14 cellular contexts compared by ENCODE assay signal in genomic region chr4:184293552-184293951, GRCh38.
A peak's percentile ranks its signal among the peaks of the same experiment; 100 is the strongest.
DNase-seq lines count a peak whose midpoint lies in the region; ATAC-seq and TF ChIP-seq lines count a peak whose summit lies in the region.
"Had no signal": no experiment of that assay in that cellular context is flagged by ENCODE, and none has a peak within 500 bp of the region (broad histone marks: within the 10 kb centered on the region; RNA-seq: fewer than 3 reads in every experiment).

No MANE protein-coding gene starts in this region.

- no peaks in the 10 kb centered on the region for H3K36me3 Mint-ChIP-seq in activated CD4-positive, alpha-beta T cell treated with anti-CD3 and anti-CD28 coated beads, Interleukin-2, amount 10 ng/mL, durations not matched to agents 24 days and 14 days (ENCODE audit: low read depth)
- H3K36me3 Mint-ChIP-seq: activated naive CD4-positive, alpha-beta T cell treated with anti-CD3 and anti-CD28 coated beads, Interleukin-2, amount 50 U/mL, for 24 hours had no signal

- H3K27me3 Mint-ChIP-seq in activated CD4-positive, alpha-beta T cell treated with anti-CD3 and anti-CD28 coated beads, Interleukin-2, amount 10 ng/mL, durations not matched to agents 24 days and 14 days: no peaks in the 10 kb centered on the region
- H3K27me3 Mint-ChIP-seq: activated B cell treated with CpG ODN at 0.5 μM for 24 hours; activated naive CD4-positive, alpha-beta T cell treated with anti-CD3 and anti-CD28 coated beads, Interleukin-2, amount 50 U/mL, for 24 hours had no signal

- WGBS in upper lobe of left lung, 2 donors: 30 to 40% methylated on average over 6 of the region's 6 CpGs

- H3K27me3 ChIP-seq in upper lobe of left lung: no peaks in the 10 kb centered on the region

- intact Hi-C loops in activated CD4-positive, alpha-beta T cell treated with anti-CD3 and anti-CD28 coated beads, Interleukin-2, amount 10 ng/mL, durations not matched to agents 24 days and 14 days (cut with micrococcal nuclease): no loop called here

- no peak overlapping the region for H3K27ac Mint-ChIP-seq in activated CD4-positive, alpha-beta T cell treated with anti-CD3 and anti-CD28 coated beads, Interleukin-2, amount 10 ng/mL, durations not matched to agents 24 days and 14 days
- H3K27ac Mint-ChIP-seq: activated B cell treated with CpG ODN at 0.5 μM for 24 hours; activated naive CD4-positive, alpha-beta T cell treated with anti-CD3 and anti-CD28 coated beads, Interleukin-2, amount 50 U/mL, for 24 hours had no signal

- TF ChIP-seq CTCF in upper lobe of left lung (IDR thresholded peaks at IDR 0.05): no peak

- no peak overlapping the region for H3K4me3 Mint-ChIP-seq in activated CD4-positive, alpha-beta T cell treated with anti-CD3 and anti-CD28 coated beads, Interleukin-2, amount 10 ng/mL, durations not matched to agents 24 days and 14 days
- H3K4me3 Mint-ChIP-seq: activated B cell treated with CpG ODN at 0.5 μM for 24 hours; activated naive CD4-positive, alpha-beta T cell treated with anti-CD3 and anti-CD28 coated beads, Interleukin-2, amount 50 U/mL, for 24 hours; neural crest cell had no signal

- H3K4me1 ChIP-seq in upper lobe of left lung: peaks cover 5 to 17% (median 14%) of the 10 kb centered on the region in 4 donors

- H3K4me1 Mint-ChIP-seq in activated CD4-positive, alpha-beta T cell treated with anti-CD3 and anti-CD28 coated beads, Interleukin-2, amount 10 ng/mL, durations not matched to agents 24 days and 14 days: peaks cover 12% of the 10 kb centered on the region

- H3K4me3 ChIP-seq in upper lobe of left lung: no peak overlapping the region

- H3K9me3 ChIP-seq in upper lobe of left lung: no peaks in the 10 kb centered on the region

- ATAC-seq in upper lobe of left lung (ENCODE audit: low FRiP score in 2 of 2) (peak; percentile 65 to 79), HG02973 (IDR thresholded peaks at IDR 0.05; ENCODE audit: unreplicated experiment) (no peak)

- peak; percentile 66 for DNase-seq in activated CD4-positive, alpha-beta T cell treated with anti-CD3 and anti-CD28 coated beads, Interleukin-2, amount 10 ng/mL, durations not matched to agents 24 days and 14 days
- no peak for DNase-seq in activated CD4-positive, alpha-beta T cell treated with anti-CD3 and anti-CD28 coated beads, Interleukin-2, amount 50 U/mL, for 48 hours
- DNase-seq in SIG-M5 treated with dmso at 0.1 percent for 504 hours (lab: John Stamatoyannopoulos, UW; ENCODE audit: unreplicated experiment) (peak; percentile 78), left kidney (ENCODE audit: low read depth, low spot score) (peak; percentile 54), upper lobe of left lung (peak in 1 of 2 donors; percentile 67), NCI-H128 (lab: John Stamatoyannopoulos, UW; ENCODE audit: unreplicated experiment) (no peak)
- DNase-seq in NK-92 treated with Interleukin-12 subunit alpha and Interleukin-12 subunit beta, amount 100 ng/mL, for 24 hours (lab: John Stamatoyannopoulos, UW): no peak
- DNase-seq: activated B cell treated with CpG ODN at 0.5 μM for 24 hours, H7, NCI-H146 had no signal

- TF ChIP-seq EP300 in upper lobe of left lung (IDR thresholded peaks at IDR 0.05): no peak

- TF ChIP-seq POLR2A in upper lobe of left lung (IDR thresholded peaks at IDR 0.05): no peak

- H3K36me3 ChIP-seq in upper lobe of left lung: no peaks in the 10 kb centered on the region

- peaks cover 4% of the 10 kb centered on the region for H3K9me3 Mint-ChIP-seq in activated CD4-positive, alpha-beta T cell treated with anti-CD3 and anti-CD28 coated beads, Interleukin-2, amount 10 ng/mL, durations not matched to agents 24 days and 14 days
- H3K9me3 Mint-ChIP-seq: activated naive CD4-positive, alpha-beta T cell treated with anti-CD3 and anti-CD28 coated beads, Interleukin-2, amount 50 U/mL, for 24 hours; neural crest cell had no signal

- H3K27ac ChIP-seq in upper lobe of left lung: peak overlapping the region in 1 of 4 donors; percentile 12
- H3K27ac ChIP-seq: RWPE1 had no signal

Comparison
In these comparisons a context has a peak if more than half of its experiments do, and no peak if none do; other contexts are left out.
1. DNase-seq: peak in activated CD4-positive, alpha-beta T cell treated with anti-CD3 and anti-CD28 coated beads, Interleukin-2, amount 10 ng/mL, durations not matched to agents 24 days and 14 days (single experiment), SIG-M5 treated with dmso at 0.1 percent for 504 hours (single experiment) and left kidney (single experiment); none in activated CD4-positive, alpha-beta T cell treated with anti-CD3 and anti-CD28 coated beads, Interleukin-2, amount 50 U/mL, for 48 hours (0 of 2), NCI-H128 (single experiment) and NK-92 treated with Interleukin-12 subunit alpha and Interleukin-12 subunit beta, amount 100 ng/mL, for 24 hours (single experiment).